Comparison of ENCODE assay signal across 10 cellular contexts in genomic region chr17:45020354-45021138, GRCh38. TPM values are rescaled to one million over a fixed set of nuclear protein-coding genes. Genes with fewer than 3 reads are reported as not detected.
DNase-seq lines count a peak whose midpoint lies in the region; ATAC-seq and TF ChIP-seq lines count a peak whose summit lies in the region.
"Had no signal": no experiment of that assay in that cellular context is flagged by ENCODE, and none has a peak within 500 bp of the region (broad histone marks: within the 10 kb centered on the region; RNA-seq: fewer than 3 reads in every experiment).

No MANE protein-coding gene starts in this region.

- no peak for TF ChIP-seq EP300 in ovary (IDR thresholded peaks at IDR 0.05)

- H3K9me3 ChIP-seq in DND-41 (ENCODE audit: insufficient read depth, low read length, severe bottlenecking) (no peaks in the 10 kb centered on the region), ovary (no peaks in the 10 kb centered on the region), GM23248 (ENCODE audit: low read depth) (no peaks in the 10 kb centered on the region)

- H4K20me1 ChIP-seq in DND-41 (ENCODE audit: insufficient read depth, low read length) (0 out of 2 replicates have a peak, but pooled peaks cover 6% of the 10 kb centered on the region), GM23248 (ENCODE audit: insufficient read depth) (no peaks in the 10 kb centered on the region)

- H3K27ac ChIP-seq in DND-41 (ENCODE audit: low read length) (no peak overlapping the region), ovary (peak overlapping the region in 1 of 2 donors; percentile 79), GM23248 (no peak overlapping the region)

- intact Hi-C loops in head of caudate nucleus (cut with DNase I), result no loop called here
- intact Hi-C loops in ovary (cut with DNase I), result loop anchor here (2.0 to 10.0 kb wide), 7 partner anchors 74 to 246 kb away; no protein-coding TSS in a partner anchor

- no peak overlapping the region for H3K4me3 ChIP-seq in DND-41 (ENCODE audit: low read depth in 1 of 2, low read length in 2 of 2)
- no peak overlapping the region for H3K4me3 ChIP-seq in ovary
- no peak overlapping the region for H3K4me3 ChIP-seq in GM23248

- peaks cover 4% of the 10 kb centered on the region for H3K36me3 Mint-ChIP-seq in T-cell
- H3K36me3 Mint-ChIP-seq in activated CD4-positive, alpha-beta T cell treated with anti-CD3 and anti-CD28 coated beads, Interleukin-2, amount 10 ng/mL, durations not matched to agents 7 days and 5 days (ENCODE audit: low read depth), result peaks cover 12% of the 10 kb centered on the region

- POLR2A ChIA-PET in T-cell (lab: Charles Lee), result no interaction called here
- POLR2A ChIA-PET in activated CD4-positive, alpha-beta T cell treated with anti-CD3 and anti-CD28 coated beads, Interleukin-2, amount 10 ng/mL, durations not matched to agents 7 days and 5 days (lab: Charles Lee), result interaction anchor here (0.6 kb wide), 1 partner anchor 292 kb away, joined by 3 read pairs; no protein-coding TSS in a partner anchor

- peaks cover 5% of the 10 kb centered on the region for H3K27me3 ChIP-seq in DND-41 (ENCODE audit: insufficient read depth, low read length, poor library complexity)
- no peaks in the 10 kb centered on the region for H3K27me3 ChIP-seq in ovary
- H3K27me3 ChIP-seq in GM23248 (replicated peaks; ENCODE audit: insufficient read depth), result no peaks in the 10 kb centered on the region

- peak overlapping the region in 2 of 3 donors; percentile 73 to 90 for H3K4me3 Mint-ChIP-seq in T-cell
- no peak overlapping the region for H3K4me3 Mint-ChIP-seq in activated CD4-positive, alpha-beta T cell treated with anti-CD3 and anti-CD28 coated beads, Interleukin-2, amount 10 ng/mL, durations not matched to agents 7 days and 5 days

- TF ChIP-seq CTCF in DND-41 (IDR thresholded peaks at IDR 0.05; ENCODE audit: borderline replicate concordance, extremely low read depth, low read length, poor library complexity, severe bottlenecking), result no peak
- no peak for TF ChIP-seq CTCF in ovary (IDR thresholded peaks at IDR 0.05)

- no peak for TF ChIP-seq POLR2A in ovary (IDR thresholded peaks at IDR 0.05)

- H3K36me3 ChIP-seq in DND-41 (ENCODE audit: insufficient read depth, low read length), result peaks cover 26% of the 10 kb centered on the region
- no peaks in the 10 kb centered on the region for H3K36me3 ChIP-seq in ovary
- H3K36me3 ChIP-seq in GM23248 (ENCODE audit: low read depth), result no peaks in the 10 kb centered on the region

- 30 to 42% (median 39%) methylated on average over 17 of the region's 17 CpGs for WGBS in ovary, 3 donors
- 79 to 85% methylated on average over 14 to 17 of the region's 17 CpGs for WGBS in GM23248 (ENCODE audit: low coverage in 1 of 2, low lambda C conversion rate in 2 of 2, missing lambda C conversion rate in 2 of 2), 2 experiments

- H3K4me1 ChIP-seq in DND-41 (ENCODE audit: insufficient read depth, low read length) (peaks cover 29% of the 10 kb centered on the region), ovary (ENCODE audit: insufficient read depth) (peaks cover 9% of the 10 kb centered on the region), GM23248 (ENCODE audit: insufficient read depth) (peaks cover 10% of the 10 kb centered on the region)

- ATAC-seq in DND-41 (ENCODE audit: insufficient read depth, low read depth) (no peak), T-cell (replicated peaks in 1 of 4) (no peak), GM18867 (IDR thresholded peaks at IDR 0.05; ENCODE audit: unreplicated experiment) (no peak)

- 0 out of 2 replicates have a peak, but pooled peaks cover 5% of the 10 kb centered on the region for H3F3A ChIP-seq in GM23248 (ENCODE audit: insufficient read depth)

- no peak overlapping the region for H3K9ac ChIP-seq in DND-41 (ENCODE audit: low read depth, low read length)
- no peak overlapping the region for H3K9ac ChIP-seq in GM23248

- no peak for DNase-seq in DND-41
- no peak for DNase-seq in T-cell
- DNase-seq in head of caudate nucleus, result peak in 22 of 42 donors; percentile 18 to 68 (median 31)
- peak in 4 of 5 donors; percentile 41 to 61 (median 52) for DNase-seq in ovary
- no peak for DNase-seq in GM23248
- no peak for DNase-seq in activated CD4-positive, alpha-beta T cell treated with anti-CD3 and anti-CD28 coated beads, Interleukin-2, amount 10 ng/mL, durations not matched to agents 7 days and 5 days
- no peak for DNase-seq in NCI-H345 treated with DMSO at 0.1 percent for 48 hours (lab: John Stamatoyannopoulos, UW; ENCODE audit: unreplicated experiment)
- DNase-seq: cerebellar nuclear complex, NCI-H2029 had no signal

- peaks cover 20 to 30% (median 24%) of the 10 kb centered on the region in 3 donors for H3K4me1 Mint-ChIP-seq in T-cell
- H3K4me1 Mint-ChIP-seq in activated CD4-positive, alpha-beta T cell treated with anti-CD3 and anti-CD28 coated beads, Interleukin-2, amount 10 ng/mL, durations not matched to agents 7 days and 5 days, result peaks cover 21% of the 10 kb centered on the region

- H3K79me2 ChIP-seq in DND-41 (ENCODE audit: insufficient read depth, low read length), result no peaks in the 10 kb centered on the region
- no peaks in the 10 kb centered on the region for H3K79me2 ChIP-seq in GM23248 (ENCODE audit: insufficient read depth)

- no peaks in the 10 kb centered on the region for H3K9me3 Mint-ChIP-seq in T-cell
- no peaks in the 10 kb centered on the region for H3K9me3 Mint-ChIP-seq in activated CD4-positive, alpha-beta T cell treated with anti-CD3 and anti-CD28 coated beads, Interleukin-2, amount 10 ng/mL, durations not matched to agents 7 days and 5 days

- H3K27ac Mint-ChIP-seq in T-cell, result no peak overlapping the region
- H3K27ac Mint-ChIP-seq in activated CD4-positive, alpha-beta T cell treated with anti-CD3 and anti-CD28 coated beads, Interleukin-2, amount 10 ng/mL, durations not matched to agents 7 days and 5 days, result no peak overlapping the region

- H2AFZ ChIP-seq in DND-41 (ENCODE audit: low read depth, low read length), result no peak overlapping the region
- H2AFZ ChIP-seq in GM23248, result no peak overlapping the region

- H3K4me2 ChIP-seq in DND-41 (ENCODE audit: insufficient read depth, low read length) (0 out of 2 replicates have a peak overlapping the region, but pooled peaks have one; percentile 92), GM23248 (ENCODE audit: unreplicated experiment) (no peak overlapping the region)

- in situ Hi-C loops in GM23248 (cut with MboI), result no loop called here

- no peaks in the 10 kb centered on the region for H3K9me2 ChIP-seq in GM23248 (ENCODE audit: insufficient read depth)

- CTCF ChIA-PET in T-cell (lab: Charles Lee), result interaction anchor here in 1 of 2 donors (1.1 to 1.7 kb wide), 2 partner anchors 140 to 245 kb away, joined by 3 read pairs; no protein-coding TSS in a partner anchor
- CTCF ChIA-PET in activated CD4-positive, alpha-beta T cell treated with anti-CD3 and anti-CD28 coated beads, Interleukin-2, amount 10 ng/mL, durations not matched to agents 7 days and 5 days (lab: Charles Lee), result interaction anchor here (0.7 to 3.0 kb wide), 21 partner anchors 9 to 238 kb away, joined by 3 to 14 read pairs (median 4); partner anchors contain the start of gene ACBD4

- peaks cover 37 to 42% of the 10 kb centered on the region in 2 donors for H3K27me3 Mint-ChIP-seq in T-cell
- H3K27me3 Mint-ChIP-seq in activated CD4-positive, alpha-beta T cell treated with anti-CD3 and anti-CD28 coated beads, Interleukin-2, amount 10 ng/mL, durations not matched to agents 7 days and 5 days, result peaks cover 34% of the 10 kb centered on the region

RNA-seq across cellular contexts. Expression of gene DCAKD, which starts 30.9 kb away (rescaled TPM):
- total RNA-seq in T-cell (10 to 100 TPM; 18.7 to 40.7 (median 29.7) TPM), ovary (10 to 100 TPM; 30.9 to 62.3 (median 48.0) TPM)
- polyA plus RNA-seq in ovary (10 to 100 TPM; 19.8 to 27.0 TPM), GM23248 (2016; fragmentation: Nextera tagmentation; extraction: Ambion mirVana) (24.8 and 28.0 TPM in 2 replicates)
- 37.1 and 45.8 TPM in 2 replicates for total RNA-seq in GM23248 (2014; rRNA removed; shearing (Covaris generic))
- total RNA-seq in activated CD4-positive, alpha-beta T cell treated with anti-CD3 and anti-CD28 coated beads, Interleukin-2, amount 10 ng/mL, durations not matched to agents 7 days and 5 days, result 10 to 100 TPM; 36.5 to 38.6 TPM

RNA-seq across cellular contexts. Expression of gene NMT1, which starts 40.6 kb away (rescaled TPM):
- total RNA-seq in T-cell (100 to 1,000 TPM in 3 of 5 donors, 10 to 100 TPM in 2; 79.5 to 139 (median 125) TPM), ovary (10 to 100 TPM; 25.5 to 91.4 (median 79.3) TPM)
- polyA plus RNA-seq in ovary (10 to 100 TPM; 23.0 to 66.5 TPM), GM23248 (2016; fragmentation: Nextera tagmentation; extraction: Ambion mirVana) (95.7 and 96.1 TPM in 2 replicates)
- total RNA-seq in GM23248 (2014; rRNA removed; shearing (Covaris generic)), result 59.4 and 61.8 TPM in 2 replicates
- 100 to 1,000 TPM; 118 to 138 TPM for total RNA-seq in activated CD4-positive, alpha-beta T cell treated with anti-CD3 and anti-CD28 coated beads, Interleukin-2, amount 10 ng/mL, durations not matched to agents 7 days and 5 days

RNA-seq across cellular contexts. Expression of gene C1QL1, which starts 52.4 kb away (rescaled TPM):
- total RNA-seq in T-cell (not detected), ovary (1 to 10 TPM in 3 of 7 donors, under 1 TPM in 2, not detected in 2; 0.20 to 6.0 (median 1.1) TPM)
- polyA plus RNA-seq in ovary (under 1 TPM in 1 of 2 donors, not detected in 1; 0.64 TPM), GM23248 (2016; fragmentation: Nextera tagmentation; extraction: Ambion mirVana) (0.14 and 0.77 TPM in 2 replicates)
- total RNA-seq in GM23248 (2014; rRNA removed; shearing (Covaris generic)), result 0.86 TPM in 1 of 2 replicates, not detected in the other
- total RNA-seq in activated CD4-positive, alpha-beta T cell treated with anti-CD3 and anti-CD28 coated beads, Interleukin-2, amount 10 ng/mL, durations not matched to agents 7 days and 5 days, result under 1 TPM; 0.67 to 0.77 TPM

Comparison
In these comparisons a context has a peak if more than half of its experiments do, and no peak if none do; other contexts are left out.
1. DNase-seq: peak in head of caudate nucleus (22 of 42) and ovary (4 of 5); none in DND-41 (single experiment), T-cell (0 of 34), GM23248 (single experiment), activated CD4-positive, alpha-beta T cell treated with anti-CD3 and anti-CD28 coated beads, Interleukin-2, amount 10 ng/mL, durations not matched to agents 7 days and 5 days (single experiment) and NCI-H345 treated with DMSO at 0.1 percent for 48 hours (single experiment).